ENCODE assay signal across 17 cellular contexts in genomic region chr10:73161662-73162061, GRCh38.
"Had no signal": no experiment of that assay in that cellular context is flagged by ENCODE, and none has a peak within 500 bp of the region (broad histone marks: within the 10 kb centered on the region; RNA-seq: fewer than 3 reads in every experiment).

No MANE protein-coding gene starts in this region.

- H3K27ac ChIP-seq: ascending aorta, breast epithelium, left ventricle myocardium inferior, testis, WERI-Rb-1 had no signal

- H3K27ac Mint-ChIP-seq: nephron progenitor cell; T-helper 1 cell treated with Interleukin-12 subunit alpha and Interleukin-12 subunit beta and Interleukin-4 antibody, amounts not matched to agents 30 μg/mL and 1 μg/mL, for 36 hours had no signal

- H3K27me3 ChIP-seq: ascending aorta, breast epithelium, testis had no signal

- H3K36me3 ChIP-seq: breast epithelium had no signal

- H3K4me3 ChIP-seq: ascending aorta, breast epithelium, left ventricle myocardium inferior, testis had no signal

- H3K9me3 Mint-ChIP-seq: T-helper 1 cell treated with Interleukin-12 subunit alpha and Interleukin-12 subunit beta and Interleukin-4 antibody, amounts not matched to agents 30 μg/mL and 1 μg/mL, for 36 hours had no signal

- ATAC-seq: stimulated activated naive CD8-positive, alpha-beta T cell treated with anti-CD3 and anti-CD28 coated beads, Interleukin-15, Interleukin-2, amounts not matched to agents 100 U/mL and 50 U/mL, for 24 hours had no signal

- DNase-seq: activated CD4-positive, alpha-beta T cell treated with anti-CD3 and anti-CD28 coated beads for 4 hours; activated gamma-delta T cell; activated T-cell treated with anti-CD3 and anti-CD28 coated beads for 4 hours; cerebellar nuclear complex; effector CD8-positive, alpha-beta T cell; foreskin fibroblast; glutamatergic neuron; left ventricle myocardium inferior; nephron progenitor cell; occipital lobe; stimulated activated CD4-positive, alpha-beta T cell treated with anti-CD3 and anti-CD28 coated beads, Interleukin-2, amount 100 ng/mL, for 48 hours; stimulated activated naive CD8-positive, alpha-beta T cell treated with anti-CD3 and anti-CD28 coated beads, Interleukin-15, Interleukin-2, amounts not matched to agents 100 U/mL and 50 U/mL, for 24 hours; testis; WERI-Rb-1 had no signal

- H3K9me3 ChIP-seq: ascending aorta, breast epithelium, left ventricle myocardium inferior, testis had no signal

- H3K4me3 Mint-ChIP-seq: nephron progenitor cell; T-helper 1 cell treated with Interleukin-12 subunit alpha and Interleukin-12 subunit beta and Interleukin-4 antibody, amounts not matched to agents 30 μg/mL and 1 μg/mL, for 36 hours had no signal
